12 cellular contexts compared by ENCODE assay signal in genomic region chr12:16603916-16604575, GRCh38. TPM values are rescaled to one million over a fixed set of nuclear protein-coding genes. Genes with fewer than 3 reads are reported as not detected.
A peak's percentile ranks its signal among the peaks of the same experiment; 100 is the strongest.
DNase-seq lines count a peak whose midpoint lies in the region; ATAC-seq, FAIRE-seq and TF ChIP-seq lines count a peak whose summit lies in the region.
"Had no signal": no experiment of that assay in that cellular context is flagged by ENCODE, and none has a peak within 500 bp of the region (broad histone marks: within the 10 kb centered on the region; RNA-seq: fewer than 3 reads in every experiment).

No MANE protein-coding gene starts in this region.

- H2AK5ac ChIP-seq in mesendoderm (ENCODE audit: low read length) = no peak overlapping the region

- no peak overlapping the region for H2AFZ ChIP-seq in SK-N-SH (ENCODE audit: low read depth)

- POLR2A ChIA-PET in SK-N-SH (lab: Yijun Ruan, JAX) = interaction anchor here (0.6 kb wide), 1 partner anchor 152 kb away, joined by 5 read pairs; no protein-coding TSS in a partner anchor

- H3K79me2 ChIP-seq in SK-N-SH (ENCODE audit: insufficient read depth) (no peaks in the 10 kb centered on the region), mesendoderm (ENCODE audit: control insufficient read depth, insufficient read depth, low read length) (no peaks in the 10 kb centered on the region)

- ATAC-seq in SK-N-SH treated with all-trans-retinoic acid at 6 μM for 48 hours (no peak), upper lobe of right lung (no peak), GM19023 (IDR thresholded peaks at IDR 0.05; ENCODE audit: unreplicated experiment) (no peak)

- no peak overlapping the region for H4K5ac ChIP-seq in mesendoderm (ENCODE audit: low read length)

- no peak overlapping the region for H3K23ac ChIP-seq in mesendoderm (ENCODE audit: low read length)

- H4K20me1 ChIP-seq in SK-N-SH (ENCODE audit: insufficient read depth) = no peaks in the 10 kb centered on the region

- DNase-seq in SK-N-SH = peak; percentile 52
- no peak for DNase-seq in adipocyte (ENCODE audit: low read depth)
- peak; percentile 70 for DNase-seq in mesendoderm
- no peak for DNase-seq in upper lobe of right lung
- no peak for DNase-seq in frontal cortex (ENCODE audit: low spot score in 2 of 2)
- DNase-seq in GM10266 (ENCODE audit: extremely low spot score) = no peak
- DNase-seq: GDM1 had no signal

- no peak for TF ChIP-seq RAD21 in SK-N-SH (IDR thresholded peaks at IDR 0.05; ENCODE audit: low read length)

- H3K4me1 ChIP-seq in SK-N-SH (ENCODE audit: control insufficient read depth in 1 of 2, insufficient read depth in 2 of 2, low read depth in 1 of 2, low read length in 1 of 2) (peaks cover 0 to 30% of the 10 kb centered on the region in 2 experiments; a peak in 2 of 4 replicates), adipocyte (ENCODE audit: control insufficient read depth, insufficient read depth, low read length) (peaks cover 46% of the 10 kb centered on the region), mesendoderm (ENCODE audit: control insufficient read depth, low read depth, low read length) (peaks cover 8% of the 10 kb centered on the region), upper lobe of right lung (no peaks in the 10 kb centered on the region)
- H3K4me1 ChIP-seq: SJSA1 had no signal

- H4K8ac ChIP-seq in mesendoderm (ENCODE audit: low read depth, low read length) = no peak overlapping the region

- no peaks in the 10 kb centered on the region; the same call in 1 of the 2 replicates for H3K27me3 ChIP-seq in SK-N-SH (ENCODE audit: insufficient read depth)
- no peaks in the 10 kb centered on the region for H3K27me3 ChIP-seq in adipocyte (replicated peaks; ENCODE audit: control insufficient read depth, insufficient read depth, low read length)
- peaks cover 13% of the 10 kb centered on the region for H3K27me3 ChIP-seq in mesendoderm (ENCODE audit: insufficient read depth, low read length, poor library complexity)
- no peaks in the 10 kb centered on the region for H3K27me3 ChIP-seq in upper lobe of right lung
- H3K27me3 ChIP-seq: SJSA1 had no signal

- H3K56ac ChIP-seq in mesendoderm (ENCODE audit: low read length) = no peak overlapping the region

- no peak overlapping the region for H2BK5ac ChIP-seq in mesendoderm (ENCODE audit: low read length)

- H3K9me3 ChIP-seq in SK-N-SH = no peaks in the 10 kb centered on the region
- no peaks in the 10 kb centered on the region for H3K9me3 ChIP-seq in adipocyte (ENCODE audit: control insufficient read depth, low read length)
- no peaks in the 10 kb centered on the region for H3K9me3 ChIP-seq in upper lobe of right lung
- H3K9me3 ChIP-seq: SJSA1 had no signal

- TF ChIP-seq CTCF in SK-N-SH (IDR thresholded peaks at IDR 0.05) = no peak
- no peak for TF ChIP-seq CTCF in upper lobe of right lung (IDR thresholded peaks at IDR 0.05)
- no peak for TF ChIP-seq CTCF in GM10266 (IDR thresholded peaks at IDR 0.05; ENCODE audit: control insufficient read depth, insufficient read depth, low read depth, missing control alignments)

- H3K79me1 ChIP-seq in mesendoderm (ENCODE audit: low read length) = no peaks in the 10 kb centered on the region

- H3K4me2 ChIP-seq in SK-N-SH (no peak overlapping the region), mesendoderm (ENCODE audit: low read length) (no peak overlapping the region)

- no peak overlapping the region for H3K4ac ChIP-seq in mesendoderm (ENCODE audit: low read depth, low read length)

- no peak overlapping the region for H3K27ac ChIP-seq in SK-N-SH (ENCODE audit: low read depth in 2 of 2, low read length in 1 of 2)
- peak overlapping the region; percentile 20 for H3K27ac ChIP-seq in mesendoderm (ENCODE audit: low read depth, low read length)
- H3K27ac ChIP-seq in upper lobe of right lung = peak overlapping the region; percentile 72
- H3K27ac ChIP-seq: HL-60, SJSA1 had no signal

- no peak overlapping the region for H2BK15ac ChIP-seq in mesendoderm (replicated peaks; ENCODE audit: low read depth)

- CTCF ChIA-PET in SK-N-SH (lab: Yijun Ruan, JAX) = interaction anchor here (0.9 to 1.2 kb wide), 3 partner anchors 14 to 28 kb away, joined by 3 to 5 read pairs (median 3); no protein-coding TSS in a partner anchor

- no peak overlapping the region for H3K9ac ChIP-seq in SK-N-SH
- peak overlapping the region; percentile 93 for H3K9ac ChIP-seq in adipocyte (ENCODE audit: low read length)
- no peak overlapping the region for H3K9ac ChIP-seq in mesendoderm (ENCODE audit: low read length)

- H3K4me3 ChIP-seq in SK-N-SH (ENCODE audit: low read depth in 2 of 2, low read length in 1 of 2) (no peak overlapping the region; a peak in 1 of 4 replicates), adipocyte (ENCODE audit: low read length) (peak overlapping the region; percentile 93), mesendoderm (ENCODE audit: low read length) (no peak overlapping the region), upper lobe of right lung (peak overlapping the region; percentile 54)
- H3K4me3 ChIP-seq: SJSA1 had no signal

- no peak for FAIRE-seq in frontal cortex (lab: Jason Lieb, UNC)
- FAIRE-seq: astrocyte had no signal

- H2BK120ac ChIP-seq in mesendoderm (ENCODE audit: low read depth, low read length) = no peak overlapping the region

- no peak overlapping the region for H3K18ac ChIP-seq in mesendoderm (ENCODE audit: low read length)

- H3K9me2 ChIP-seq in SK-N-SH = no peaks in the 10 kb centered on the region

- H3F3A ChIP-seq in SK-N-SH (replicated peaks; ENCODE audit: insufficient read depth) = no peaks in the 10 kb centered on the region

- TF ChIP-seq EP300 in SK-N-SH (IDR thresholded peaks at IDR 0.05; ENCODE audit: borderline replicate concordance in 1 of 2, low read depth in 1 of 2, low read length in 1 of 2) = peak in 1 of 2 experiments; percentile 33; a peak in 1 of 4 replicates

- WGBS in SK-N-SH (ENCODE audit: low lambda C conversion rate) = 57% methylated on average over 3 of the region's 3 CpGs
- WGBS in mesendoderm (ENCODE audit: extremely low coverage, insufficient coverage, low lambda C conversion rate) = no CpG with 5 or more reads among the region's 3 CpGs

- intact Hi-C loops in upper lobe of right lung (cut with DNase I) = no loop called here

- H3K36me3 ChIP-seq in SK-N-SH (replicated peaks in 1 of 2; ENCODE audit: control insufficient read depth in 1 of 2, insufficient read depth in 2 of 2, low read length in 1 of 2) = no peaks in the 10 kb centered on the region
- peaks cover 17% of the 10 kb centered on the region for H3K36me3 ChIP-seq in adipocyte (ENCODE audit: control insufficient read depth, insufficient read depth, low read length, severe bottlenecking)
- H3K36me3 ChIP-seq in mesendoderm (ENCODE audit: control insufficient read depth, insufficient read depth, low read length) = no peaks in the 10 kb centered on the region
- H3K36me3 ChIP-seq in upper lobe of right lung = no peaks in the 10 kb centered on the region
- H3K36me3 ChIP-seq: SJSA1 had no signal

TF ChIP-seq in SK-N-SH, 30 proteins besides CTCF, POLR2A, EP300 and RAD21:
- TF ChIP-seq USF2 (IDR thresholded peaks at IDR 0.05; ENCODE audit: borderline replicate concordance, low read depth, low read length) (no peak), PBX3 (IDR thresholded peaks at IDR 0.05) (no peak), RCOR1 (IDR thresholded peaks at IDR 0.05; ENCODE audit: low read length) (peak; percentile 89), GATA2 (CRISPR knock-in tag; IDR thresholded peaks at IDR 0.05) (peak; percentile 78)

TF ChIP-seq in SK-N-SH treated with all-trans-retinoic acid at 6 μM for 48 hours, 23 proteins besides CTCF, POLR2A, EP300 and RAD21:
- TF ChIP-seq CREB5 (CRISPR knock-in tag; IDR thresholded peaks at IDR 0.05; ENCODE audit: low read depth) = no peak

RNA-seq across cellular contexts. Expression of gene LMO3, which starts 1.9 kb away (rescaled TPM):
- polyA plus RNA-seq in SK-N-SH (2012; rRNA removed) = not detected in 2 replicates
- 0.21 and 0.26 TPM in 2 replicates for polyA plus RNA-seq in SK-N-SH (2012; cell fraction: cytosol; rRNA removed)
- 0.01 and 0.04 TPM in 2 replicates for polyA plus RNA-seq in SK-N-SH (2012; cell fraction: nucleus; rRNA removed)
- 0.67 TPM for polyA plus RNA-seq in mesendoderm (2013, experiment 1 of 2)
- 0.67 TPM for polyA plus RNA-seq in mesendoderm (2013, experiment 2 of 2)
- total RNA-seq in upper lobe of right lung (170 TPM), frontal cortex (1,227 TPM)
- total RNA-seq: SJSA1 had no signal

Comparison
In these comparisons a context has a peak if more than half of its experiments do, and no peak if none do; other contexts are left out.
1. DNase-seq: peak in SK-N-SH (single experiment) and mesendoderm (single experiment); none in adipocyte (single experiment), upper lobe of right lung (single experiment), frontal cortex (0 of 2) and GM10266 (single experiment).
2. H3K27ac ChIP-seq: peak in mesendoderm (single experiment) and upper lobe of right lung (single experiment); none in SK-N-SH (0 of 2).
3. H3K4me3 ChIP-seq: peak in adipocyte (single experiment) and upper lobe of right lung (single experiment); none in SK-N-SH (0 of 2) and mesendoderm (single experiment).